Comparison of ENCODE assay signal across 8 cellular contexts in the genomic region with DNA sequence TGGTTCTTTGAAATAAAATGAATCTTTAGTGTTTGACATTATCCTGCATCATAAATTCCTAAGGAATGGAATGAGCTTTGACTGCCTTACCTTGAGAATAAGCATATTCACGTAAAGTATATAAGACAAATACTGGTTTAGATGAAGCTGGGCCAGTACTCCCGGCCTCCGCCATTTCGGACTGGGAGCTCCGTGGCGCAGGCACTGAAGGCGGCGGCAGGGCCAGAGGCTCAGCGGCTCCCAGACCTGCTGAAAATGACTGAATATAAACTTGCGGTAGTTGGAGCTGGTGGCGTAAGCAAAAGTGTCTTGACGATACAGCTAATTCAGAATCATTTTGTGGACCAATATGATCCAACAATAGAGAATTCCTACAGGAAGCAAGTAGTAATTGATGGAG.
"Had no signal": no experiment of that assay in that cellular context is flagged by ENCODE, and none has a peak within 500 bp of the region (broad histone marks: within the 10 kb centered on the region; RNA-seq: fewer than 3 reads in every experiment).

No MANE protein-coding gene starts in this region.

- H3K27ac Mint-ChIP-seq: HFFc6 had no signal

- H3K4me1 Mint-ChIP-seq: H9 had no signal

- H3K9me3 Mint-ChIP-seq: H9, HFFc6 had no signal

- H3K9me3 ChIP-seq: HAP-1 had no signal

- H3K27ac ChIP-seq: GM23248 had no signal

- H3K4me3 Mint-ChIP-seq: H9, HFFc6 had no signal

- H2AFZ ChIP-seq: GM23248 had no signal

- H3K9ac ChIP-seq: GM23248 had no signal

- H3K4me3 ChIP-seq: GM23248, HAP-1 had no signal

- H3K36me3 ChIP-seq: HAP-1 had no signal

- DNase-seq: GM23248, GOT3, H7, H9, HCEC 1CT, HFFc6 had no signal

- ATAC-seq: HCT116 had no signal
